ENCODE assay signal across 9 cellular contexts in the genomic region with DNA sequence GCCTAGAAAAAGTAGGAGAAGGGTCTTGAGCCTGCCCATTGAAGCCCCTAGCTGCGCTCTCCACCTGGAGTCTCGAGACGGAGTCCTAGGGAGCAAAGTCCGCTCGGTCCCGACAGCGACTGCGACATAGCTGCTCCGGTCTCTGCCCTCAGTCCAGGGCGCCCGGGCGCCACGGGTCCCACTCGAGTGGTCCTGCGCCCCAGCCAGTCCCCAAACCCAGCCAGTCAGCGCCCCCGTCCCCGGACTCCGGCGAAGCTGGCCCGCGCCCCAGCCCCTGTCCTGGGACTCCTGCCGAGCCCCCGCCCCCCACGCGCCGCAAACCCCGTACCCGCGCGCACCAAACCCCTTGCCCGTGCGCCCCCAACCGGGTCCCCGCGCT. TPM values are rescaled to one million over a fixed set of nuclear protein-coding genes. Genes with fewer than 3 reads are reported as not detected.
DNase-seq lines count a peak whose midpoint lies in the region; ATAC-seq lines count a peak whose summit lies in the region.
"Had no signal": no experiment of that assay in that cellular context is flagged by ENCODE, and none has a peak within 500 bp of the region (broad histone marks: within the 10 kb centered on the region; RNA-seq: fewer than 3 reads in every experiment).

No MANE protein-coding gene starts in this region.

- H3K9ac ChIP-seq in endocrine pancreas (ENCODE audit: control insufficient read depth, insufficient read depth, low read length) = peak overlapping the region; percentile 70
- no peak overlapping the region for H3K9ac ChIP-seq in muscle layer of colon (ENCODE audit: low read length)

- H3K4me3 ChIP-seq in endocrine pancreas (ENCODE audit: control insufficient read depth, insufficient read depth, low read length) (no peak overlapping the region), muscle layer of colon (ENCODE audit: low read depth in 1 of 2, low read length in 2 of 2) (peak overlapping the region; percentile 51 to 69)

- peak; percentile 13 for ATAC-seq in Right ventricle myocardium inferior
- no peak for ATAC-seq in GM19351 (IDR thresholded peaks at IDR 0.05; ENCODE audit: unreplicated experiment)
- no peak for ATAC-seq in HG03457 (IDR thresholded peaks at IDR 0.05; ENCODE audit: unreplicated experiment)
- no peak for ATAC-seq in GM21367 (IDR thresholded peaks at IDR 0.05; ENCODE audit: unreplicated experiment)

- peak; percentile 65 for DNase-seq in Right ventricle myocardium inferior (ENCODE audit: missing footprints)
- no peak for DNase-seq in cardiac septum (ENCODE audit: low spot score)
- DNase-seq in activated CD4-positive, alpha-beta T cell treated with anti-CD3 and anti-CD28 coated beads for 4 hours = no peak
- DNase-seq: activated CD4-positive, alpha-beta T cell treated with anti-CD3 and anti-CD28 coated beads, Interleukin-2, amount 10 ng/mL, durations not matched to agents 24 days and 14 days had no signal

- intact Hi-C loops in Right ventricle myocardium inferior (cut with DNase I) = loop anchor here (5.0 kb wide), 1 partner anchor 144 kb away; no protein-coding TSS in a partner anchor
- intact Hi-C loops in cardiac septum (cut with DNase I) = no loop called here

- H3K36me3 ChIP-seq in endocrine pancreas (ENCODE audit: control insufficient read depth, insufficient read depth, low read length) (no peaks in the 10 kb centered on the region), muscle layer of colon (ENCODE audit: insufficient read depth, low read length) (no peaks in the 10 kb centered on the region)

- no peaks in the 10 kb centered on the region for H3K9me3 ChIP-seq in endocrine pancreas (ENCODE audit: control insufficient read depth, low read length)
- no peaks in the 10 kb centered on the region for H3K9me3 ChIP-seq in muscle layer of colon (ENCODE audit: low read length)

- H3K27me3 ChIP-seq in endocrine pancreas (ENCODE audit: control insufficient read depth, insufficient read depth, low read length) (no peaks in the 10 kb centered on the region), muscle layer of colon (ENCODE audit: control insufficient read depth in 1 of 2, insufficient read depth in 2 of 2, low read length in 2 of 2) (peaks cover 0 to 4% of the 10 kb centered on the region in 2 donors)

- H3K27ac ChIP-seq in muscle layer of colon (ENCODE audit: low read depth, low read length) = no peak overlapping the region

- H3K4me1 ChIP-seq in endocrine pancreas (ENCODE audit: control insufficient read depth, insufficient read depth, low read length) (no peaks in the 10 kb centered on the region), muscle layer of colon (ENCODE audit: insufficient read depth, low read length) (peaks cover 45% of the 10 kb centered on the region)

RNA-seq across cellular contexts. Expression of gene TNS3, which starts 0.5 kb away (rescaled TPM):
- total RNA-seq in Right ventricle myocardium inferior (44.8 TPM), cardiac septum (29.0 TPM)
